Comparison of ENCODE assay signal across 8 cellular contexts in the genomic region with DNA sequence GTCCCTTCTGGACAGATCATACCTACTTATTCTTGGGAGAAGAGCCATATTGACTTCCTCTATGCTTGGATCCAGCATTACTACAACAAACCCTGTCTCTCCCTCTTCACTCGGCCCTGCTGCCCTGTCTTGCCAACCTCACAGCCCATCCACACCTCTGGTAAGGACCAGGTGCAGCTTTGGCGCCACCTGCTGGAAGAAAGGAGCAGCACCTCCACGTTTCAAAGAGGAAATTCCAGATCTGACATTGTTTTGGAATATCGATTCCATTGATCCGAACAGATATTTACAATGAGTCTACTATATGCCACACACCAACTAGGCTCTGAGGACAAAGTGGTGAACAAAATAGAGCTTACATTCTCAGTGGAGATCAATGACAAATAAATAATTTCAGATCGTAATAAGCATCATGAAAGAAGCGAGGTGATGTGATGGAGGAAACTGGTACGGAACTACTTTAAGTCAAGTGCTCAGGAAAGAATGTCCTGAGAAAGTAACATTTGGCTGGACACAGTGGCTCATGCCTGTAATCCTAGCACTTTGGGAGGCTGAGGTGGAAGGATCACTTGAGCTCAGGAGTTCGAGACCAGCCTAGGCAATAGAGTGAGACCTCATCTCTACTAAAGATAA. TPM values are rescaled to one million over a fixed set of nuclear protein-coding genes. Genes with fewer than 3 reads are reported as not detected.
A peak's percentile ranks its signal among the peaks of the same experiment; 100 is the strongest.
DNase-seq lines count a peak whose midpoint lies in the region; ATAC-seq, FAIRE-seq and TF ChIP-seq lines count a peak whose summit lies in the region.

No MANE protein-coding gene starts in this region.

- ATAC-seq in left lobe of liver, result peak; percentile 88

- peaks cover 4% of the 10 kb centered on the region for H3K4me1 Mint-ChIP-seq in chondrocyte (ENCODE audit: low read depth)

- no peak overlapping the region for H3K4me3 Mint-ChIP-seq in chondrocyte (ENCODE audit: unreplicated experiment)

- no peak overlapping the region for H3K4me3 ChIP-seq in AG04449 (ENCODE audit: low read depth, low read length)

- TF ChIP-seq CTCF in AG04449 (IDR thresholded peaks at IDR 0.05; ENCODE audit: insufficient read depth, low read length, missing control alignments) (peak; percentile 92), chondrocyte (IDR thresholded peaks at IDR 0.05) (peak; percentile 99)

- POLR2A ChIA-PET in AG04449 (lab: Yijun Ruan, JAX), result no interaction called here

- DNase-seq in AG04449 (ENCODE audit: low read depth, low spot score) (no peak), GM19239 (ENCODE audit: insufficient read length, low spot score) (peak; percentile 81), NCI-H2227 treated with DMSO at 0.1 percent for 48 hours (lab: John Stamatoyannopoulos, UW) (peak; percentile 62), chondrocyte (ENCODE audit: low spot score) (no peak), left lobe of liver (ENCODE audit: low spot score) (peak; percentile 84), cortex of kidney (lab: John Stamatoyannopoulos, UW) (no peak)
- DNase-seq in activated CD4-positive, alpha-beta T cell treated with anti-CD3 and anti-CD28 coated beads for 24 hours (ENCODE audit: low read depth in 2 of 2), result peak; percentile 61 to 62
- peak; percentile 17 to 64 (median 57) for DNase-seq in stimulated activated CD4-positive, alpha-beta T cell treated with anti-CD3 and anti-CD28 coated beads, TNF-alpha, amount 100 ng/mL, for 1 hour (ENCODE audit: low read depth in 3 of 3, low spot score in 1 of 3)

- H3K27ac Mint-ChIP-seq in chondrocyte (ENCODE audit: unreplicated experiment), result no peak overlapping the region

- no peaks in the 10 kb centered on the region for H3K9me3 Mint-ChIP-seq in chondrocyte (ENCODE audit: low read depth)

- CTCF ChIA-PET in AG04449 (lab: Yijun Ruan, JAX), result interaction anchor here (0.5 to 10.3 kb wide), 58 partner anchors 9 to 367 kb away, joined by 3 to 206 read pairs (median 6); a partner anchor contains a TSS

- H3K36me3 Mint-ChIP-seq in chondrocyte (ENCODE audit: low read depth), result no peaks in the 10 kb centered on the region

- peaks cover 4% of the 10 kb centered on the region for H3K27me3 Mint-ChIP-seq in chondrocyte (ENCODE audit: low read depth)

- FAIRE-seq in GM19239 (lab: Jason Lieb, UNC), result peak; percentile 95

RNA-seq across cellular contexts. Expression of a gene that starts 18.7 kb away (rescaled TPM):
- total RNA-seq in chondrocyte (1.4 to 2.5 TPM (median 1.8 TPM) in 3 replicates), left lobe of liver (108 TPM)

Comparison
In these comparisons a context has a peak if more than half of its experiments do, and no peak if none do; other contexts are left out.
1. DNase-seq: peak in GM19239 (single experiment), NCI-H2227 treated with DMSO at 0.1 percent for 48 hours (single experiment), activated CD4-positive, alpha-beta T cell treated with anti-CD3 and anti-CD28 coated beads for 24 hours (2 of 2), left lobe of liver (single experiment) and stimulated activated CD4-positive, alpha-beta T cell treated with anti-CD3 and anti-CD28 coated beads, TNF-alpha, amount 100 ng/mL, for 1 hour (3 of 3); none in AG04449 (single experiment), chondrocyte (single experiment) and cortex of kidney (single experiment).
2. RNA of a gene that starts 18.7 kb away (total RNA-seq): 108 TPM in left lobe of liver (single experiment); 1.4 to 2.5 TPM in chondrocyte; every median in the first group is over 10 times any median in the second.